In the genomic region with DNA sequence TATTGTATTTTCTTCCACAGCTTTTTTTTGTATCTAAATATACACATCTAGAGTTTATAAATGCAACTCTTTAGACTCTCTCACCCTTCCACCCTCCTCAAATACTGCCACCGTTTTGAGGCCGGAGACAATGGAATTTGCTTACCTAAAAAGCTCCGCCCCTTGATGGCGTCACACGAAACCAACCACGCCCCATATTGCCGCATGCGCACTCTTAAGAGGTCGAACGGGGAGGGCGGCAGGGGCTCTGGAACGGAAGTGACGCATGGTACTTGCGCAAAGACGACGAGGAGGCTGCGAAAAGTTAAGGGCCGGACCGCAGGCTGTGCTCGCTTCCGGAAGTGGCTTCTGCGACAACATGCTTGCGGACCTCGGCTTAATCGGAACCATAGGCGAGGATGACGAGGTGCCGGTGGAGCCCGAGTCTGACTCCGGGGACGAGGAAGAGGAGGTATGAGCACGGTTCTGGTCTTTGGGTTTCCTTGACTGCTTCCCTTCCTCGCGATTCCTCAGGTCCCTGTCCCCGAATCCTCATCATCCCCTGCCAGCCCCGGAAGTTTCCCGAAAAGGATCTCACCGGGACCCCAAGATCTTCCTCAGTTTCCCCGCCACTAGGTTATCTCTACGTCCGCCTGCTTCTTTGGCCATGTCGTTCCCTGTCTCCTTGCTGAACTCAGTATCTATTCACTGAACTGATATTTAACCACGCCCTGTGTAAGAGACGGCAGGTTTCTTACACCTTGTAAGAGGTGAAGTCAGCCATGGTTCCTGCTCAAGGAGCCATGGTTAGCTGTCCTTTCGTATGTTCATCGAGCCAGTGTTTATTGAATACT, we compare ENCODE assay signal across 8 cellular contexts. TPM values are rescaled to one million over a fixed set of nuclear protein-coding genes. Genes with fewer than 3 reads are reported as not detected.
DNase-seq lines count a peak whose midpoint lies in the region; TF ChIP-seq lines count a peak whose summit lies in the region.

A gene with protein sequence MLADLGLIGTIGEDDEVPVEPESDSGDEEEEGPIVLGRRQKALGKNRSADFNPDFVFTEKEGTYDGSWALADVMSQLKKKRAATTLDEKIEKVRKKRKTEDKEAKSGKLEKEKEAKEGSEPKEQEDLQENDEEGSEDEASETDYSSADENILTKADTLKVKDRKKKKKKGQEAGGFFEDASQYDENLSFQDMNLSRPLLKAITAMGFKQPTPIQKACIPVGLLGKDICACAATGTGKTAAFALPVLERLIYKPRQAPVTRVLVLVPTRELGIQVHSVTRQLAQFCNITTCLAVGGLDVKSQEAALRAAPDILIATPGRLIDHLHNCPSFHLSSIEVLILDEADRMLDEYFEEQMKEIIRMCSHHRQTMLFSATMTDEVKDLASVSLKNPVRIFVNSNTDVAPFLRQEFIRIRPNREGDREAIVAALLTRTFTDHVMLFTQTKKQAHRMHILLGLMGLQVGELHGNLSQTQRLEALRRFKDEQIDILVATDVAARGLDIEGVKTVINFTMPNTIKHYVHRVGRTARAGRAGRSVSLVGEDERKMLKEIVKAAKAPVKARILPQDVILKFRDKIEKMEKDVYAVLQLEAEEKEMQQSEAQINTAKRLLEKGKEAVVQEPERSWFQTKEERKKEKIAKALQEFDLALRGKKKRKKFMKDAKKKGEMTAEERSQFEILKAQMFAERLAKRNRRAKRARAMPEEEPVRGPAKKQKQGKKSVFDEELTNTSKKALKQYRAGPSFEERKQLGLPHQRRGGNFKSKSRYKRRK (plus strand): TSS at position 326 of the 833 bp plus-strand sequence. CDS start 33 bp downstream, at position 359.

- no peaks in the 10 kb centered on the region for H3K9me3 Mint-ChIP-seq in nephron
- no peaks in the 10 kb centered on the region for H3K9me3 Mint-ChIP-seq in stimulated activated naive CD8-positive, alpha-beta T cell treated with anti-CD3 and anti-CD28 coated beads, Interleukin-15, Interleukin-2, amounts not matched to agents 100 ng/mL and 50 ng/mL, for 24 hours

- H3K4me3 Mint-ChIP-seq in nephron = peak within 1 kb of the TSS; percentile 89 to 98 (median 94)
- H3K4me3 Mint-ChIP-seq in stimulated activated naive CD8-positive, alpha-beta T cell treated with anti-CD3 and anti-CD28 coated beads, Interleukin-15, Interleukin-2, amounts not matched to agents 100 ng/mL and 50 ng/mL, for 24 hours = peak within 1 kb of the TSS; percentile 99

- no peaks in the 10 kb centered on the region for H3K9me3 ChIP-seq in MG63

- peak within 1 kb of the TSS; percentile 84 to 97 (median 93) for H3K27ac Mint-ChIP-seq in nephron
- H3K27ac Mint-ChIP-seq in stimulated activated naive CD8-positive, alpha-beta T cell treated with anti-CD3 and anti-CD28 coated beads, Interleukin-15, Interleukin-2, amounts not matched to agents 100 ng/mL and 50 ng/mL, for 24 hours = peak within 1 kb of the TSS; percentile 98

- H3K36me3 Mint-ChIP-seq in nephron (ENCODE audit: low read depth) = peaks cover 16% of the 10 kb centered on the region
- H3K36me3 Mint-ChIP-seq in stimulated activated naive CD8-positive, alpha-beta T cell treated with anti-CD3 and anti-CD28 coated beads, Interleukin-15, Interleukin-2, amounts not matched to agents 100 ng/mL and 50 ng/mL, for 24 hours (ENCODE audit: low read depth) = peaks cover 43% of the 10 kb centered on the region

- DNase-seq in ELF-1 (ENCODE audit: low read depth, low spot score) = peak; percentile 99
- peak; percentile 95 for DNase-seq in H7
- DNase-seq in MG63 = peak; percentile 96
- peak; percentile 94 for DNase-seq in SHP77 treated with DMSO at 0.1 percent for 48 hours (lab: John Stamatoyannopoulos, UW)
- DNase-seq in activated effector memory CD4-positive, alpha-beta T cell treated with anti-CD3 and anti-CD28 coated beads, Interleukin-2, amount 50 U/mL, for 16 hours = peak; percentile 98
- DNase-seq in fibroblast of the aortic adventitia (ENCODE audit: low read depth) = peak; percentile 99

- H3K4me1 Mint-ChIP-seq in nephron = peaks cover 22% of the 10 kb centered on the region
- peaks cover 35% of the 10 kb centered on the region for H3K4me1 Mint-ChIP-seq in stimulated activated naive CD8-positive, alpha-beta T cell treated with anti-CD3 and anti-CD28 coated beads, Interleukin-15, Interleukin-2, amounts not matched to agents 100 ng/mL and 50 ng/mL, for 24 hours (ENCODE audit: low read depth)

- TF ChIP-seq CTCF in fibroblast of the aortic adventitia (IDR thresholded peaks at IDR 0.05; ENCODE audit: insufficient read depth, low read length) = no peak
- no peak for TF ChIP-seq CTCF in nephron (IDR thresholded peaks at IDR 0.05; ENCODE audit: unreplicated experiment in 3 of 3)

- H3K27me3 ChIP-seq in H7 (ENCODE audit: control insufficient read depth, insufficient read depth, low read length) (no peaks in the 10 kb centered on the region), MG63 (no peaks in the 10 kb centered on the region)

- H3K36me3 ChIP-seq in H7 (replicated peaks; ENCODE audit: control insufficient read depth, insufficient read depth, low read length) = peaks cover 14% of the 10 kb centered on the region
- peaks cover 38% of the 10 kb centered on the region for H3K36me3 ChIP-seq in MG63

- no peaks in the 10 kb centered on the region for H3K27me3 Mint-ChIP-seq in nephron (ENCODE audit: low read depth)
- peaks cover 3% of the 10 kb centered on the region for H3K27me3 Mint-ChIP-seq in stimulated activated naive CD8-positive, alpha-beta T cell treated with anti-CD3 and anti-CD28 coated beads, Interleukin-15, Interleukin-2, amounts not matched to agents 100 ng/mL and 50 ng/mL, for 24 hours

- H3K4me3 ChIP-seq in H7 (ENCODE audit: insufficient read depth, low read depth, low read length) (peak within 1 kb of the TSS; percentile 82), MG63 (peak within 1 kb of the TSS; percentile 86), fibroblast of the aortic adventitia (ENCODE audit: low read depth, low read length) (peak within 1 kb of the TSS; percentile 100)

RNA-seq across cellular contexts. Expression of the gene that starts here (rescaled TPM):
- total RNA-seq in H7 (2014; rRNA removed; shearing (Covaris generic)) = 53.3 and 54.6 TPM in 2 replicates
- 67.0 and 84.4 TPM in 2 replicates for total RNA-seq in MG63 (2014; rRNA removed; shearing (Covaris generic); ENCODE audit: low replicate concordance)
- 29.3 and 42.8 TPM in 2 replicates for total RNA-seq in fibroblast of the aortic adventitia (ENCODE audit: low replicate concordance)

Comparison
In these comparisons a context has a peak if more than half of its experiments do, and no peak if none do; other contexts are left out.
1. Peak in every context shown above with its lines: DNase-seq and H3K4me3 ChIP-seq.